In genomic region chr22:34861787-34862186, GRCh38 we compare ENCODE assay signal across 1 cellular context.
TF ChIP-seq lines count a peak whose summit lies in the region.

No MANE protein-coding gene starts in this region.

TF ChIP-seq in GM12878, 131 proteins besides CTCF, POLR2A, EP300 and RAD21 (continued from another document):
- TF ChIP-seq PKNOX1 (IDR thresholded peaks at IDR 0.05) (peak; percentile 64; the same call in 1 of the 2 replicates), RUNX3 (IDR thresholded peaks at IDR 0.05; ENCODE audit: low read length) (0 out of 2 replicates have a peak, but pooled peaks have one; percentile 5), NBN (IDR thresholded peaks at IDR 0.05) (no peak)
TF ChIP-seq in GM12878: peak in this region for 2.
